14 cellular contexts compared by ENCODE assay signal in genomic region chr6:31189223-31189622, GRCh38. TPM values are rescaled to one million over a fixed set of nuclear protein-coding genes. Genes with fewer than 3 reads are reported as not detected.
"Had no signal": no experiment of that assay in that cellular context is flagged by ENCODE, and none has a peak within 500 bp of the region (broad histone marks: within the 10 kb centered on the region; RNA-seq: fewer than 3 reads in every experiment).

No MANE protein-coding gene starts in this region.

RNA-seq across cellular contexts. Expression of gene POU5F1, which starts 18.7 kb away (rescaled TPM):
- total RNA-seq: activated CD4-positive, alpha-beta T cell treated with anti-CD3 and anti-CD28 coated beads, Interleukin-2, amount 10 ng/mL, durations not matched to agents 24 days and 14 days; activated CD8-positive, alpha-beta T cell treated with anti-CD3 and anti-CD28 coated beads for 36 hours; activated T-helper 1 cell treated with anti-CD3 and anti-CD28 coated beads, Interleukin-12 subunit alpha, Interleukin-12 subunit beta, Interleukin-2, Interleukin-4 antibody, amounts not matched to agents 30 ng/mL and 10 ng/mL and 1 ng/mL, durations not matched to agents 14 hours and 24 hours and 36 hours; ascending aorta; cerebellum had no signal

RNA-seq across cellular contexts. Expression of gene PSORS1C2, which starts 50.4 kb away (rescaled TPM):
- total RNA-seq: activated B cell treated with CpG ODN at 0.5 μM for 24 hours; activated CD4-positive, alpha-beta memory T cell treated with anti-CD3 and anti-CD28 coated beads for 36 hours; activated CD4-positive, alpha-beta T cell treated with anti-CD3 and anti-CD28 coated beads, Interleukin-2, amount 10 ng/mL, durations not matched to agents 24 days and 14 days; activated CD8-positive, alpha-beta memory T cell treated with anti-CD3 and anti-CD28 coated beads for 36 hours; activated CD8-positive, alpha-beta T cell treated with anti-CD3 and anti-CD28 coated beads for 36 hours; activated naive CD8-positive, alpha-beta T cell treated with anti-CD3 and anti-CD28 coated beads, Interleukin-2, amount 10 ng/mL, durations not matched to agents 7 days and 5 days; activated T-cell treated with anti-CD3 and anti-CD28 coated beads, Interleukin-2, amount 50 U/mL, for 4 hours; activated T-cell treated with anti-CD3 and anti-CD28 coated beads, Interleukin-2, amount 50 U/mL, for 72 hours; activated T-helper 1 cell treated with anti-CD3 and anti-CD28 coated beads, Interleukin-12 subunit alpha, Interleukin-12 subunit beta, Interleukin-2, Interleukin-4 antibody, amounts not matched to agents 30 ng/mL and 10 ng/mL and 1 ng/mL, durations not matched to agents 14 hours and 24 hours and 36 hours; activated T-helper 17 cell treated with anti-CD3 and anti-CD28 coated beads, Interleukin-2, amount 50 U/mL, for 72 hours; breast epithelium; cardiac septum; cerebellum had no signal
